ENCODE assay signal across 37 cellular contexts in the genomic region with DNA sequence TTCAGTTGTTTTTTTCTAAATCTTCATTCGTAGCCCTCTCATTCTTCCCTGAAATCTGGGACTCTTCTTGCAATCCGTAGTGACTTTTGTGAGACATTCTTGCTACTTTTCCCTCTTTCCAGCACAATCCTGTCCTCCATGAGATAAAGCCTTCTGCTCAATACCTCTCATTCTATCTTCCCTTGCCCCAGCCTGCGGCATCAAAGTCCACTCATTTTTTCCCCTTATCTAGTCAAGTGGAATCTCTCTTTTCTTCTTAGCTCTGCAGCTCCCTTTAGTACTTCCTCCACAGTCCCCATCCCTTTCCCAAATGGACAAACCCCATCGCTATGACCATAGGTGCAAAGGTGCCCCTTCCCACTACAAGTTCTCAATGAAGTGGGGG.
"Had no signal": no experiment of that assay in that cellular context is flagged by ENCODE, and none has a peak within 500 bp of the region (broad histone marks: within the 10 kb centered on the region; RNA-seq: fewer than 3 reads in every experiment).

No MANE protein-coding gene starts in this region.

- DNase-seq: activated B cell treated with CpG ODN at 0.5 μM for 24 hours; activated CD4-positive, alpha-beta memory T cell treated with anti-CD3 and anti-CD28 coated beads for 36 hours; activated CD4-positive, alpha-beta T cell treated with anti-CD3 and anti-CD28 coated beads for 4 hours; activated CD4-positive, alpha-beta T cell treated with anti-CD3 and anti-CD28 coated beads, Interleukin-2, amount 10 ng/mL, durations not matched to agents 24 days and 14 days; activated CD4-positive, alpha-beta T cell treated with anti-CD3 and anti-CD28 coated beads, Interleukin-2, amount 50 U/mL, for 1 hour; activated CD4-positive, alpha-beta T cell treated with anti-CD3 and anti-CD28 coated beads, Interleukin-2, amount 50 U/mL, for 4 hours; activated CD4-positive, CD25-positive, alpha-beta regulatory T cell treated with anti-CD3 and anti-CD28 coated beads, Interleukin-2, amount 50 U/mL, for 72 hours; activated CD8-positive, alpha-beta memory T cell treated with anti-CD3 and anti-CD28 coated beads, Interleukin-2, amount 50 U/mL, for 4 hours; activated CD8-positive, alpha-beta T cell treated with anti-CD3 and anti-CD28 coated beads for 36 hours; activated effector memory CD4-positive, alpha-beta T cell treated with anti-CD3 and anti-CD28 coated beads, Interleukin-2, amount 50 U/mL, for 16 hours; activated gamma-delta T cell treated with Interleukin-2 at 50 U/mL for 16 hours; activated naive CD4-positive, alpha-beta T cell; activated naive CD4-positive, alpha-beta T cell treated with anti-CD3 and anti-CD28 coated beads for 36 hours; activated naive CD4-positive, alpha-beta T cell treated with anti-CD3 and anti-CD28 coated beads, Interleukin-2, amount 50 U/mL, for 16 hours; activated naive CD8-positive, alpha-beta T cell treated with anti-CD3 and anti-CD28 coated beads for 36 hours; activated T-cell treated with anti-CD3 and anti-CD28 coated beads for 4 hours; activated T-cell treated with anti-CD3 and anti-CD28 coated beads, Interleukin-2, amount 50 U/mL, for 1 hour; activated T-cell treated with anti-CD3 and anti-CD28 coated beads, Interleukin-2, amount 50 U/mL, for 4 hours; activated T-cell treated with anti-CD3 and anti-CD28 coated beads, Interleukin-2, amount 50 U/mL, for 72 hours; adrenal gland; amniotic stem cell; aorta; body of pancreas; brain microvascular endothelial cell; central memory CD4-positive, alpha-beta T cell; T-helper 1 cell; T-helper 2 cell; T-helper 9 cell had no signal

- H3K27me3 ChIP-seq: adrenal gland, body of pancreas, brain microvascular endothelial cell, breast epithelium had no signal

- H3K36me3 ChIP-seq: adrenal gland, brain microvascular endothelial cell, breast epithelium had no signal

- ATAC-seq: activated CD8-positive, alpha-beta T cell treated with anti-CD3 and anti-CD28 coated beads for 36 hours; activated naive CD4-positive, alpha-beta T cell treated with anti-CD3 and anti-CD28 coated beads, Interleukin-2, amount 50 U/mL, for 72 hours; activated T-cell treated with anti-CD3 and anti-CD28 coated beads, Interleukin-2, amount 50 U/mL, for 4 hours; activated T-cell treated with anti-CD3 and anti-CD28 coated beads, Interleukin-2, amount 50 U/mL, for 72 hours; activated T-helper 17 cell treated with anti-CD3 and anti-CD28 coated beads, Interleukin-2, amount 50 U/mL, for 72 hours; body of pancreas had no signal

- H3K4me1 Mint-ChIP-seq: activated B cell treated with CpG ODN at 0.5 μM for 24 hours; activated CD4-positive, alpha-beta T cell treated with anti-CD3 and anti-CD28 coated beads, Interleukin-2, amount 10 ng/mL, durations not matched to agents 24 days and 14 days; activated naive CD8-positive, alpha-beta T cell treated with anti-CD3 and anti-CD28 coated beads for 36 hours; activated T-helper 17 cell treated with anti-CD3 and anti-CD28 coated beads, Interleukin-2, amount 50 U/mL, for 72 hours had no signal

- H3K4me3 Mint-ChIP-seq: activated B cell treated with CpG ODN at 0.5 μM for 24 hours; activated CD4-positive, alpha-beta memory T cell treated with anti-CD3 and anti-CD28 coated beads for 36 hours; activated CD4-positive, alpha-beta T cell treated with anti-CD3 and anti-CD28 coated beads, Interleukin-2, amount 10 ng/mL, durations not matched to agents 24 days and 14 days; activated CD8-positive, alpha-beta T cell treated with anti-CD3 and anti-CD28 coated beads for 36 hours; activated naive CD4-positive, alpha-beta T cell treated with anti-CD3 and anti-CD28 coated beads for 36 hours; activated naive CD8-positive, alpha-beta T cell treated with anti-CD3 and anti-CD28 coated beads for 36 hours; activated T-cell treated with anti-CD3 and anti-CD28 coated beads, Interleukin-2, amount 50 U/mL, for 4 hours; activated T-cell treated with anti-CD3 and anti-CD28 coated beads, Interleukin-2, amount 50 U/mL, for 72 hours; activated T-helper 1 cell treated with anti-CD3 and anti-CD28 coated beads, Interleukin-12 subunit alpha, Interleukin-12 subunit beta, Interleukin-2, Interleukin-4 antibody, amounts not matched to agents 30 ng/mL and 10 ng/mL and 1 ng/mL, durations not matched to agents 14 hours and 24 hours and 36 hours; activated T-helper 17 cell treated with anti-CD3 and anti-CD28 coated beads, Interleukin-2, amount 50 U/mL, for 72 hours; T-helper 1 cell treated with Interleukin-12 subunit alpha and Interleukin-12 subunit beta and Interleukin-4 antibody, amounts not matched to agents 30 μg/mL and 1 μg/mL, for 36 hours; T-helper 2 cell treated with Interferon-gamma antibody and Interleukin-4, amounts not matched to agents 5 μg/mL and 100 μg/mL, for 36 hours had no signal

- H3K4me3 ChIP-seq: adrenal gland, body of pancreas, breast epithelium had no signal

- H3K9me3 ChIP-seq: adrenal gland had no signal

- H3K9me3 Mint-ChIP-seq: activated CD4-positive, alpha-beta memory T cell treated with anti-CD3 and anti-CD28 coated beads for 36 hours; activated CD8-positive, alpha-beta T cell treated with anti-CD3 and anti-CD28 coated beads for 36 hours; activated naive CD4-positive, alpha-beta T cell treated with anti-CD3 and anti-CD28 coated beads, Interleukin-2, amount 50 U/mL, for 72 hours; activated T-cell treated with anti-CD3 and anti-CD28 coated beads, Interleukin-2, amount 50 U/mL, for 4 hours; activated T-cell treated with anti-CD3 and anti-CD28 coated beads, Interleukin-2, amount 50 U/mL, for 72 hours; activated T-helper 17 cell treated with anti-CD3 and anti-CD28 coated beads, Interleukin-2, amount 50 U/mL, for 72 hours; T-helper 2 cell treated with Interferon-gamma antibody and Interleukin-4, amounts not matched to agents 5 μg/mL and 100 μg/mL, for 36 hours had no signal

- H3K4me1 ChIP-seq: adrenal gland, body of pancreas, breast epithelium had no signal

- H3K36me3 Mint-ChIP-seq: activated CD4-positive, alpha-beta memory T cell treated with anti-CD3 and anti-CD28 coated beads for 36 hours; activated naive CD4-positive, alpha-beta T cell treated with anti-CD3 and anti-CD28 coated beads, Interleukin-2, amount 50 U/mL, for 72 hours; activated naive CD8-positive, alpha-beta T cell treated with anti-CD3 and anti-CD28 coated beads for 36 hours had no signal

- H3K27ac ChIP-seq: adrenal gland, body of pancreas, brain microvascular endothelial cell, breast epithelium, VCaP had no signal

- FAIRE-seq: astrocyte, TTC549 had no signal

- H3K27ac Mint-ChIP-seq: activated B cell treated with CpG ODN at 0.5 μM for 24 hours; activated CD4-positive, alpha-beta memory T cell treated with anti-CD3 and anti-CD28 coated beads for 36 hours; activated CD4-positive, alpha-beta T cell treated with anti-CD3 and anti-CD28 coated beads, Interleukin-2, amount 10 ng/mL, durations not matched to agents 24 days and 14 days; activated CD8-positive, alpha-beta T cell treated with anti-CD3 and anti-CD28 coated beads for 36 hours; activated naive CD4-positive, alpha-beta T cell treated with anti-CD3 and anti-CD28 coated beads for 36 hours; activated naive CD8-positive, alpha-beta T cell treated with anti-CD3 and anti-CD28 coated beads for 36 hours; activated T-cell treated with anti-CD3 and anti-CD28 coated beads, Interleukin-2, amount 50 U/mL, for 72 hours; activated T-helper 1 cell treated with anti-CD3 and anti-CD28 coated beads, Interleukin-12 subunit alpha, Interleukin-12 subunit beta, Interleukin-2, Interleukin-4 antibody, amounts not matched to agents 30 ng/mL and 10 ng/mL and 1 ng/mL, durations not matched to agents 14 hours and 24 hours and 36 hours; activated T-helper 17 cell treated with anti-CD3 and anti-CD28 coated beads, Interleukin-2, amount 50 U/mL, for 72 hours; T-helper 1 cell treated with Interleukin-12 subunit alpha and Interleukin-12 subunit beta and Interleukin-4 antibody, amounts not matched to agents 30 μg/mL and 1 μg/mL, for 36 hours; T-helper 2 cell treated with Interferon-gamma antibody and Interleukin-4, amounts not matched to agents 5 μg/mL and 100 μg/mL, for 36 hours had no signal
